13 cellular contexts compared by ENCODE assay signal in genomic region chr1:156665539-156665938, GRCh38. TPM values are rescaled to one million over a fixed set of nuclear protein-coding genes. Genes with fewer than 3 reads are reported as not detected.
A peak's percentile ranks its signal among the peaks of the same experiment; 100 is the strongest.
DNase-seq lines count a peak whose midpoint lies in the region; ATAC-seq, FAIRE-seq and TF ChIP-seq lines count a peak whose summit lies in the region.
"Had no signal": no experiment of that assay in that cellular context is flagged by ENCODE, and none has a peak within 500 bp of the region (broad histone marks: within the 10 kb centered on the region; RNA-seq: fewer than 3 reads in every experiment).

No MANE protein-coding gene starts in this region.

- no peak for FAIRE-seq in frontal cortex (lab: Jason Lieb, UNC)

- no peaks in the 10 kb centered on the region for H3K79me2 ChIP-seq in hepatocyte
- H3K79me2 ChIP-seq in trophoblast cell (ENCODE audit: control insufficient read depth, insufficient read depth, low read length, poor library complexity): peaks cover 7% of the 10 kb centered on the region

- peak overlapping the region; percentile 88 for H2BK12ac ChIP-seq in trophoblast cell (ENCODE audit: low read length)

- H3K4ac ChIP-seq in trophoblast cell (ENCODE audit: low read depth, low read length): peak overlapping the region; percentile 31

- H4K91ac ChIP-seq in trophoblast cell (ENCODE audit: low read depth, low read length): peak overlapping the region; percentile 84

- H3K23ac ChIP-seq in trophoblast cell (ENCODE audit: low read length): no peak overlapping the region

- peak overlapping the region; percentile 67 for H3K27ac Mint-ChIP-seq in WTC11
- H3K27ac Mint-ChIP-seq: activated T-cell treated with anti-CD3 and anti-CD28 coated beads, Interleukin-2, amount 50 U/mL, for 24 hours had no signal

- H2AK5ac ChIP-seq in trophoblast cell (ENCODE audit: low read length): peak overlapping the region; percentile 57

- H2BK5ac ChIP-seq in trophoblast cell (ENCODE audit: low read depth, low read length, poor library complexity): peak overlapping the region; percentile 59

- H4K8ac ChIP-seq in trophoblast cell (ENCODE audit: low read depth, low read length): peak overlapping the region; percentile 39

- H3K9me3 ChIP-seq in AG04450 (ENCODE audit: control insufficient read depth, insufficient read depth, low read length): no peaks in the 10 kb centered on the region
- no peaks in the 10 kb centered on the region for H3K9me3 ChIP-seq in hepatocyte (ENCODE audit: low read depth)
- H3K9me3 ChIP-seq in trophoblast cell (ENCODE audit: insufficient read depth, low read depth, low read length): no peaks in the 10 kb centered on the region
- H3K9me3 ChIP-seq: ovary had no signal

- no peaks in the 10 kb centered on the region for H3K36me3 ChIP-seq in hepatocyte (replicated peaks; ENCODE audit: insufficient read depth, low read depth)
- H3K36me3 ChIP-seq in trophoblast cell (ENCODE audit: control insufficient read depth in 1 of 2, insufficient read depth in 2 of 2, low read length in 2 of 2): peaks cover 0 to 3% of the 10 kb centered on the region in 2 experiments
- H3K36me3 ChIP-seq: ovary had no signal

- DNase-seq in AG04450 (ENCODE audit: low read depth, low spot score): no peak
- no peak for DNase-seq in WTC11 (ENCODE audit: low spot score)
- DNase-seq in hepatocyte (ENCODE audit: low spot score): no peak
- no peak for DNase-seq in trophoblast cell
- no peak for DNase-seq in NCI-H2171 treated with DMSO at 0.1 percent for 48 hours (lab: John Stamatoyannopoulos, UW)
- no peak for DNase-seq in frontal cortex (ENCODE audit: low spot score in 2 of 2)
- DNase-seq: activated T-cell treated with anti-CD3 and anti-CD28 coated beads, Interleukin-2, amount 50 U/mL, for 24 hours; NCI-H510A; ovary had no signal

- H3K9me3 Mint-ChIP-seq in WTC11: no peaks in the 10 kb centered on the region
- H3K9me3 Mint-ChIP-seq: activated T-cell treated with anti-CD3 and anti-CD28 coated beads, Interleukin-2, amount 50 U/mL, for 24 hours had no signal

- H4K20me1 ChIP-seq in hepatocyte (ENCODE audit: insufficient read depth, poor library complexity, severe bottlenecking): no peaks in the 10 kb centered on the region

- TF ChIP-seq CTCF in AG04450 (IDR thresholded peaks at IDR 0.05; ENCODE audit: low read depth, low read length): no peak
- TF ChIP-seq CTCF in WTC11 (IDR thresholded peaks at IDR 0.05): no peak
- no peak for TF ChIP-seq CTCF in hepatocyte (IDR thresholded peaks at IDR 0.05; ENCODE audit: poor library complexity)

- H3K18ac ChIP-seq in trophoblast cell (ENCODE audit: low read length): peak overlapping the region; percentile 42

- H3K4me1 ChIP-seq in hepatocyte (ENCODE audit: insufficient read depth) (peaks cover 75% of the 10 kb centered on the region), trophoblast cell (ENCODE audit: control insufficient read depth in 1 of 2, insufficient read depth in 2 of 2, low read length in 2 of 2) (peaks cover 78 to 94% of the 10 kb centered on the region in 2 experiments)

- H3K9ac ChIP-seq in trophoblast cell (ENCODE audit: low read length): peak overlapping the region; percentile 11

- no peak overlapping the region for H3K4me3 Mint-ChIP-seq in WTC11
- H3K4me3 Mint-ChIP-seq: activated T-cell treated with anti-CD3 and anti-CD28 coated beads, Interleukin-2, amount 50 U/mL, for 24 hours had no signal

- no peak overlapping the region for H4K12ac ChIP-seq in trophoblast cell (ENCODE audit: low read depth, low read length)

- peak overlapping the region; percentile 75 for H2BK120ac ChIP-seq in trophoblast cell (ENCODE audit: insufficient read depth, low read length, poor library complexity)

- no peak overlapping the region for H2AFZ ChIP-seq in hepatocyte
- H2AFZ ChIP-seq in trophoblast cell (ENCODE audit: insufficient read depth, low read length, poor library complexity): no peak overlapping the region

- H3K27ac ChIP-seq in AG04450 (ENCODE audit: low read depth, low read length) (peak overlapping the region; percentile 2), hepatocyte (peak overlapping the region; percentile 73), trophoblast cell (ENCODE audit: low read depth, low read length) (peak overlapping the region; percentile 36)
- H3K27ac ChIP-seq: ovary had no signal

- POLR2A ChIA-PET in AG04450 (lab: Yijun Ruan, JAX) (interaction anchor here (0.6 to 2.0 kb wide), 3 partner anchors 8 to 205 kb away, joined by 3 to 10 read pairs (median 3); no protein-coding TSS in a partner anchor), WTC11 (lab: Charles Lee) (interaction anchor here (1.1 to 8.2 kb wide), 6 partner anchors 10 to 86 kb away, joined by 3 to 150 read pairs (median 4); partner anchors contain the start of genes CRABP2, HDGF, NAXE and NES)

- no peaks in the 10 kb centered on the region for H3K36me3 Mint-ChIP-seq in WTC11

- CTCF ChIA-PET in AG04450 (lab: Charles Lee) (interaction anchor here (0.6 to 2.8 kb wide), 6 partner anchors 12 to 132 kb away, joined by 4 to 31 read pairs (median 8); partner anchors contain the start of gene NES), WTC11 (lab: Charles Lee) (interaction anchor here (0.6 to 12.6 kb wide), 10 partner anchors 14 to 185 kb away, joined by 3 to 437 read pairs (median 8); partner anchors contain the start of genes CRABP2, HAPLN2, ISG20L2 and METTL25B)

- no peaks in the 10 kb centered on the region for H3K27me3 ChIP-seq in AG04450 (ENCODE audit: control insufficient read depth, insufficient read depth, low read length)
- H3K27me3 ChIP-seq in hepatocyte: no peaks in the 10 kb centered on the region
- H3K27me3 ChIP-seq in trophoblast cell (ENCODE audit: insufficient read depth, low read length): no peaks in the 10 kb centered on the region
- H3K27me3 ChIP-seq: ovary had no signal

- H3K9me2 ChIP-seq in hepatocyte (replicated peaks; ENCODE audit: insufficient read depth): no peaks in the 10 kb centered on the region

- H3K14ac ChIP-seq in trophoblast cell (ENCODE audit: low read length): peak overlapping the region; percentile 54

- H3K4me2 ChIP-seq in hepatocyte (peak overlapping the region; percentile 61), trophoblast cell (ENCODE audit: low read length) (no peak overlapping the region)

- ATAC-seq in WTC11 (no peak), GM18909 (IDR thresholded peaks at IDR 0.05; ENCODE audit: poor library complexity, unreplicated experiment) (no peak), GM19351 (IDR thresholded peaks at IDR 0.05; ENCODE audit: unreplicated experiment) (no peak)
- ATAC-seq: esophagus mucosa had no signal

- WGBS in hepatocyte (ENCODE audit: low lambda C conversion rate, missing lambda C conversion rate): 67% methylated on average over 3 of the region's 3 CpGs
- WGBS in trophoblast cell (ENCODE audit: extremely low coverage, insufficient coverage, insufficient read length): no CpG with 5 or more reads among the region's 3 CpGs

- peaks cover 93% of the 10 kb centered on the region for H3K4me1 Mint-ChIP-seq in WTC11

- H3K79me1 ChIP-seq in trophoblast cell (ENCODE audit: low read length): peaks cover 75% of the 10 kb centered on the region

- H3K27me3 Mint-ChIP-seq in WTC11 (ENCODE audit: low read depth): no peaks in the 10 kb centered on the region; the same call in 1 of the 2 replicates
- H3K27me3 Mint-ChIP-seq: activated T-cell treated with anti-CD3 and anti-CD28 coated beads, Interleukin-2, amount 50 U/mL, for 24 hours had no signal

- H3K4me3 ChIP-seq in AG04450 (ENCODE audit: low read depth, low read length) (no peak overlapping the region), hepatocyte (no peak overlapping the region), trophoblast cell (ENCODE audit: low read depth, low read length) (no peak overlapping the region)
- H3K4me3 ChIP-seq: ovary had no signal

TF ChIP-seq in WTC11, 78 proteins besides CTCF, POLR2A, EP300 and RAD21 (continues in another document):
- TF ChIP-seq GABPB1 (CRISPR knock-in tag; IDR thresholded peaks at IDR 0.05) (no peak), ZNF416 (CRISPR knock-in tag; IDR thresholded peaks at IDR 0.05) (no peak), IRF1 (CRISPR knock-in tag; IDR thresholded peaks at IDR 0.05) (no peak), CREB1 (CRISPR knock-in tag; IDR thresholded peaks at IDR 0.05) (no peak)

RNA-seq across cellular contexts. Expression of gene NES, which starts 11.7 kb away (rescaled TPM):
- polyA plus RNA-seq in AG04450 (2011; rRNA removed): 15.7 and 19.2 TPM in 2 replicates
- 18.7 and 20.4 TPM in 2 replicates for polyA minus RNA-seq in AG04450 (2011; rRNA and poly(A)+ RNA removed)
- 103 to 127 TPM (median 104 TPM) in 3 replicates for total RNA-seq in WTC11 (2021)
- total RNA-seq in hepatocyte: 7.9 and 13.8 TPM in 2 replicates
- 3.6 and 4.8 TPM in 2 replicates for polyA plus RNA-seq in hepatocyte
- polyA plus RNA-seq in trophoblast cell (2013): 71.4 and 71.6 TPM in 2 replicates
- total RNA-seq in frontal cortex: 43.2 TPM

RNA-seq across cellular contexts. Expression of gene BCAN, which starts 23.6 kb away (rescaled TPM):
- polyA plus RNA-seq in AG04450 (2011; rRNA removed) (0.05 TPM in 1 of 2 replicates, not detected in the other), hepatocyte (not detected in 2 replicates)
- not detected in 2 replicates for polyA minus RNA-seq in AG04450 (2011; rRNA and poly(A)+ RNA removed)
- total RNA-seq in WTC11 (2021) (2.5 to 3.7 TPM (median 3.6 TPM) in 3 replicates), hepatocyte (0.03 and 0.84 TPM in 2 replicates), frontal cortex (52.2 TPM)
- polyA plus RNA-seq in trophoblast cell (2013): 2.4 and 3.1 TPM in 2 replicates
- total RNA-seq: Daoy, esophagus mucosa had no signal

RNA-seq across cellular contexts. Expression of gene CRABP2, which starts 39.8 kb away (rescaled TPM):
- polyA plus RNA-seq in AG04450 (2011; rRNA removed) (12.8 and 15.5 TPM in 2 replicates), hepatocyte (171 and 195 TPM in 2 replicates)
- polyA minus RNA-seq in AG04450 (2011; rRNA and poly(A)+ RNA removed): 5.4 and 5.8 TPM in 2 replicates
- total RNA-seq in WTC11 (2021) (135 to 195 TPM (median 186 TPM) in 3 replicates), hepatocyte (54.5 and 93.5 TPM in 2 replicates), frontal cortex (7.7 TPM)
- polyA plus RNA-seq in trophoblast cell (2013): 273 TPM in 2 replicates

RNA-seq across cellular contexts. Expression of gene HAPLN2, which starts 46.3 kb away (rescaled TPM):
- polyA plus RNA-seq in AG04450 (2011; rRNA removed): not detected in 2 replicates
- not detected in 2 replicates for polyA minus RNA-seq in AG04450 (2011; rRNA and poly(A)+ RNA removed)
- 1.1 to 1.3 TPM (median 1.2 TPM) in 3 replicates for total RNA-seq in WTC11 (2021)
- not detected in 2 replicates for total RNA-seq in hepatocyte
- polyA plus RNA-seq in hepatocyte: not detected in 2 replicates
- 0.06 TPM in 1 of 2 replicates, not detected in the other for polyA plus RNA-seq in trophoblast cell (2013)
- 0.41 TPM for total RNA-seq in frontal cortex
- total RNA-seq: esophagus mucosa had no signal

Comparison
In these comparisons a context has a peak if more than half of its experiments do, and no peak if none do; other contexts are left out.
1. H3K27ac ChIP-seq: peak in every context shown above with its lines; median percentile 73 in hepatocyte; 36 in trophoblast cell; 2 in AG04450.
2. RNA of gene BCAN, which starts 23.6 kb away (total RNA-seq): 52.2 TPM in frontal cortex (single experiment); 2.5 to 3.7 TPM in WTC11 and 0.03 to 0.84 TPM in hepatocyte; every median in the first group is over 10 times any median in the second.